ENCODE assay signal across 15 cellular contexts in the genomic region with DNA sequence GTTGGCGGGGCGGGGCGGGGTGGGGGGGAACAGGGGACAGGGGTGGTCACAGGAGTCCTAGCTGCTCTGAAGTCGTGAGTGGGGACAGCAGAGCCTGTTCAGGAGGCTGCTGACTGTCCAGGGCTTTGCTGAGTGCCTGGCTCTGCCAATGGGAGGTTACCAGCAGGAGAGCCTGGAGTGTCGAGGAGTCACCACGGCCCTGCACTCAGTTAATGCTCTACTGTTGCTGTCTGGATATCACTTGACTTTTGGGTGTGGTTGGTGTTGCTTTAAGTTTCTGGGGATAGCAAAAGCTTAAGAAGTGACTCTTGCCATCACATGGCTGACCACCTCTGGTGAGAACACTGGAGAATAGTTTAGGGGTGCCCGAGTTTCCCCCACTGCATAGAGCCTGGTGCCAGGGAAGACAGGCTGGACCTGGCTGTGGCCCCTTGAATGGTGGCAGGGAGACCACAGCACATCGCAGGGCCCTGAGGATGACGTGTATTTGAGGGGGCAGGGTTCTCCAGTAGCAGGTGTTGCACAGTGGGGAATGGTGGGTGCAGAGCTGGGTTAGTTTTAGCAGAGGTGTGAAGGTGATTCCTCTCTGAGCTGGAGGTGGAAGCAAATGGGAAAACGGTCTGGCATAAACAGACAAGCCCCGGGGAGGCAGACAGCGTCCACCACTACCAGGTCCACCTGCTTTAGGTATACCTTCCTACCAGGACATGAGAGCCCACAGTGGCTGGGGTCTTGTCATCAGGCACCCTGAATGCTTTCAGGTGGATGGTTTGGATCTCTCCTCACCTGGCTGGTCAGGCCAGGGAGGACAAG. TPM values are rescaled to one million over a fixed set of nuclear protein-coding genes. Genes with fewer than 3 reads are reported as not detected.
DNase-seq lines count a peak whose midpoint lies in the region; ATAC-seq, FAIRE-seq and TF ChIP-seq lines count a peak whose summit lies in the region.
"Had no signal": no experiment of that assay in that cellular context is flagged by ENCODE, and none has a peak within 500 bp of the region (broad histone marks: within the 10 kb centered on the region; RNA-seq: fewer than 3 reads in every experiment).

No MANE protein-coding gene starts in this region.

- DNase-seq in left cardiac atrium (peak; percentile 20), left ventricle myocardium superior (no peak), RWPE2 (ENCODE audit: low spot score) (no peak), fibroblast of mammary gland (ENCODE audit: low read depth) (peak; percentile 43), urothelium cell line (ENCODE audit: low spot score) (peak; percentile 31), T-helper 17 cell (no peak)
- DNase-seq: activated naive CD4-positive, alpha-beta T cell treated with anti-CD3 and anti-CD28 coated beads, Interleukin-2, amount 10 ng/mL, durations not matched to agents 7 days and 5 days; NCI-H2227 treated with DMSO at 0.1 percent for 48 hours; SIG-M5; upper lobe of left lung had no signal

- H3K36me3 ChIP-seq in RWPE2 (ENCODE audit: low read depth), result peaks cover 4% of the 10 kb centered on the region

- H3K9me3 ChIP-seq in RWPE2 (ENCODE audit: severe bottlenecking), result no peaks in the 10 kb centered on the region
- no peaks in the 10 kb centered on the region for H3K9me3 ChIP-seq in T-helper 17 cell (ENCODE audit: control insufficient read depth, low read length, poor library complexity, severe bottlenecking)
- H3K9me3 ChIP-seq: BLaER1 treated with 17β-estradiol and CSF1 and Interleukin-3, amounts not matched to agents 10 nM and 100 nM; upper lobe of left lung had no signal

- TF ChIP-seq CTCF in RWPE2 (IDR thresholded peaks at IDR 0.05; ENCODE audit: poor library complexity, severe bottlenecking) (no peak), fibroblast of mammary gland (conservative IDR thresholded peaks at IDR 0.05; ENCODE audit: control insufficient read depth, insufficient read depth, low read depth, low read length) (no peak)

- H3K4me3 ChIP-seq in RWPE2 (ENCODE audit: severe bottlenecking), result no peak overlapping the region
- H3K4me3 ChIP-seq in fibroblast of mammary gland (ENCODE audit: control insufficient read depth, low read depth, low read length), result no peak overlapping the region
- H3K4me3 ChIP-seq: BLaER1 treated with 17β-estradiol and CSF1 and Interleukin-3, amounts not matched to agents 10 nM and 100 nM; upper lobe of left lung had no signal

- H3K27me3 Mint-ChIP-seq in T-helper 17 cell, result peaks cover 5% of the 10 kb centered on the region

- H3K27ac ChIP-seq in RWPE2 (ENCODE audit: poor library complexity, severe bottlenecking), result peak overlapping the region; percentile 98
- H3K27ac ChIP-seq: BLaER1 treated with 17β-estradiol and CSF1 and Interleukin-3, amounts not matched to agents 10 nM and 100 nM; upper lobe of left lung had no signal

- peaks cover 41% of the 10 kb centered on the region for H3K4me1 ChIP-seq in RWPE2 (ENCODE audit: insufficient read depth, poor library complexity, severe bottlenecking)
- H3K4me1 ChIP-seq: BLaER1 treated with 17β-estradiol and CSF1 and Interleukin-3, amounts not matched to agents 10 nM and 100 nM had no signal

- H3K27me3 ChIP-seq in RWPE2 (ENCODE audit: insufficient read depth, poor library complexity, severe bottlenecking), result no peaks in the 10 kb centered on the region
- H3K27me3 ChIP-seq: BLaER1 treated with 17β-estradiol and CSF1 and Interleukin-3, amounts not matched to agents 10 nM and 100 nM; upper lobe of left lung had no signal

- H3K36me3 Mint-ChIP-seq in T-helper 17 cell (ENCODE audit: low read depth), result no peaks in the 10 kb centered on the region

- no peak overlapping the region for H3K4me3 Mint-ChIP-seq in T-helper 17 cell
- H3K4me3 Mint-ChIP-seq: activated naive CD4-positive, alpha-beta T cell treated with anti-CD3 and anti-CD28 coated beads, Interleukin-2, amount 10 ng/mL, durations not matched to agents 7 days and 5 days had no signal

- FAIRE-seq in urothelium cell line (lab: Jason Lieb, UNC), result peak; percentile 74

- intact Hi-C loops in left cardiac atrium (cut with DNase I), result loop anchor here in 1 of 2 donors (10.0 kb wide), 1 partner anchor 185 kb away; no protein-coding TSS in a partner anchor
- intact Hi-C loops in left ventricle myocardium superior (cut with micrococcal nuclease), result no loop called here

- H3K4me1 Mint-ChIP-seq in T-helper 17 cell, result peaks cover 17% of the 10 kb centered on the region
- H3K4me1 Mint-ChIP-seq: activated naive CD4-positive, alpha-beta T cell treated with anti-CD3 and anti-CD28 coated beads, Interleukin-2, amount 10 ng/mL, durations not matched to agents 7 days and 5 days had no signal

- H3K27ac Mint-ChIP-seq in T-helper 17 cell, result no peak overlapping the region
- H3K27ac Mint-ChIP-seq: activated naive CD4-positive, alpha-beta T cell treated with anti-CD3 and anti-CD28 coated beads, Interleukin-2, amount 10 ng/mL, durations not matched to agents 7 days and 5 days had no signal

- ATAC-seq in left cardiac atrium, result no peak
- ATAC-seq in left ventricle myocardium superior, result no peak
- ATAC-seq in RWPE2 (ENCODE audit: low read depth), result no peak
- no peak for ATAC-seq in T-helper 17 cell
- no peak for ATAC-seq in GM19463 (IDR thresholded peaks at IDR 0.05; ENCODE audit: unreplicated experiment)
- ATAC-seq in HG03196 (IDR thresholded peaks at IDR 0.05; ENCODE audit: unreplicated experiment), result no peak
- ATAC-seq: activated CD4-positive, CD25-positive, alpha-beta regulatory T cell treated with anti-CD3 and anti-CD28 coated beads, Interleukin-2, amount 50 U/mL, for 24 hours had no signal

RNA-seq across cellular contexts. Expression of a gene that starts 54.2 kb away (rescaled TPM):
- 10 to 100 TPM; 75.8 to 98.7 TPM for total RNA-seq in left cardiac atrium
- 98.4 TPM for total RNA-seq in left ventricle myocardium superior
- total RNA-seq in T-helper 17 cell, result under 1 TPM in 1 of 2 donors, not detected in 1; 0.31 TPM
- total RNA-seq: mononuclear cell had no signal

Comparison
In these comparisons a context has a peak if more than half of its experiments do, and no peak if none do; other contexts are left out.
1. DNase-seq: peak in left cardiac atrium (single experiment), fibroblast of mammary gland (single experiment) and urothelium cell line (single experiment); none in left ventricle myocardium superior (single experiment), RWPE2 (single experiment) and T-helper 17 cell (0 of 3).
2. RNA of a gene that starts 54.2 kb away (total RNA-seq): 75.8 to 98.7 TPM in left cardiac atrium and 98.4 TPM in left ventricle myocardium superior (single experiment); 0.31 TPM in T-helper 17 cell; every median in the first group is over 10 times any median in the second.